Comparison of ENCODE assay signal across 8 cellular contexts in genomic region chr11:32893091-32893946, GRCh38.
DNase-seq lines count a peak whose midpoint lies in the region; ATAC-seq and TF ChIP-seq lines count a peak whose summit lies in the region.

No MANE protein-coding gene starts in this region.

- no peak for TF ChIP-seq POLR2A in erythroblast (IDR thresholded peaks at IDR 0.05; ENCODE audit: low read length)

- peak; percentile 26 for ATAC-seq in HG02884 (IDR thresholded peaks at IDR 0.05; ENCODE audit: unreplicated experiment)

- peak overlapping the region; percentile 61 to 88 for H3K4me3 ChIP-seq in muscle layer of duodenum (ENCODE audit: low read depth in 1 of 2, low read length in 2 of 2)

- peak; percentile 68 for TF ChIP-seq CTCF in 22Rv1 (IDR thresholded peaks at IDR 0.05)
- peak; percentile 63 for TF ChIP-seq CTCF in GM12874 (IDR thresholded peaks at IDR 0.05; ENCODE audit: insufficient read depth, low read depth, low read length)

- peaks cover 0 to 15% of the 10 kb centered on the region in 2 donors for H3K4me1 ChIP-seq in muscle layer of duodenum (ENCODE audit: control insufficient read depth in 1 of 2, insufficient read depth in 2 of 2, low read length in 2 of 2)

- DNase-seq in NCI-H2196 treated with DMSO at 0.1 percent for 48 hours (lab: John Stamatoyannopoulos, UW; ENCODE audit: unreplicated experiment) (peak; percentile 39), activated T-cell treated with anti-CD3 and anti-CD28 coated beads for 48 hours (ENCODE audit: low read depth) (peak; percentile 54), erythroblast (lab: John Stamatoyannopoulos, UW) (peak; percentile 68 to 75)
- DNase-seq in stimulated activated naive CD4-positive, alpha-beta T cell (lab: John Stamatoyannopoulos, UW) = peak; percentile 19 to 73 (median 54)

- H3K27me3 ChIP-seq in muscle layer of duodenum (ENCODE audit: low read depth, low read length) = no peaks in the 10 kb centered on the region

- H3K27ac ChIP-seq in 22Rv1 = peak overlapping the region; percentile 57
- H3K27ac ChIP-seq in muscle layer of duodenum (ENCODE audit: low read length) = peak overlapping the region; percentile 48

- no peaks in the 10 kb centered on the region for H3K36me3 ChIP-seq in muscle layer of duodenum (ENCODE audit: control insufficient read depth in 1 of 2, insufficient read depth in 2 of 2, low read length in 2 of 2)

- H3K9me3 ChIP-seq in muscle layer of duodenum (ENCODE audit: control insufficient read depth in 1 of 2, low read length in 2 of 2) = no peaks in the 10 kb centered on the region

Comparison
In these comparisons a context has a peak if more than half of its experiments do, and no peak if none do; other contexts are left out.
1. Peak in every context shown above with its lines: DNase-seq, ATAC-seq, H3K4me3 ChIP-seq and H3K27ac ChIP-seq.